13 cellular contexts compared by ENCODE assay signal in the genomic region with DNA sequence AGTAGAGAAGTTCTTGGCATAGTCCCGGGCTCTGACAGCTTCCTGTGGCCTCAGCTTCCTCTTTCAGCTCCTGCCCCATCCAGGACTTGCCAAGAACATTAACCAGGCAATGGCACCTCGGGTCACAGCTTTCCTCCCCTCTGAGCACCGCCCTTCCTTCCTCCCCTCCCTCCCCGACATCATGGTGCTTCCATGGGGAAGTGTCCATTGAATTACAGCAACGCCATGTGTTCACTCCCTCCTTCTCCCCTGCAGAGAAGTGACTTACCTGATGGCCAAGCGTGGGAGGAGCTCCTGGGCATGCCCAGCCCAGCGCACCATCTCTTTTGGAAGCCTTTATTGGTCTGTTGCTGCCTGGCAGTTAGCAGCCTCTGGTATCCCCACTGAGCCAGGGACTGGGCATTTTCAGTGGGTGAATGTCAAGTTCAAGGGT. TPM values are rescaled to one million over a fixed set of nuclear protein-coding genes. Genes with fewer than 3 reads are reported as not detected.
DNase-seq lines count a peak whose midpoint lies in the region; ATAC-seq, FAIRE-seq and TF ChIP-seq lines count a peak whose summit lies in the region.
"Had no signal": no experiment of that assay in that cellular context is flagged by ENCODE, and none has a peak within 500 bp of the region (broad histone marks: within the 10 kb centered on the region; RNA-seq: fewer than 3 reads in every experiment).

No MANE protein-coding gene starts in this region.

- TF ChIP-seq CTCF in A549 (IDR thresholded peaks at IDR 0.05), result no peak

- H2BK5ac ChIP-seq in mesenchymal stem cell (ENCODE audit: low read depth, low read length, poor library complexity, severe bottlenecking), result no peak overlapping the region

- POLR2A ChIA-PET in A549 (lab: Yijun Ruan, JAX), result no interaction called here

- H3K4me1 ChIP-seq in A549 (peaks cover 36% of the 10 kb centered on the region), mesenchymal stem cell (ENCODE audit: control insufficient read depth, insufficient read depth, low read depth, low read length) (peaks cover 18% of the 10 kb centered on the region)

- H3K27ac ChIP-seq in A549, result peak overlapping the region; percentile 23 to 59; a peak in 2 of 6 replicates
- no peak overlapping the region for H3K27ac ChIP-seq in mesenchymal stem cell (ENCODE audit: low read length, poor library complexity, severe bottlenecking)

- peaks cover 3 to 44% of the 10 kb centered on the region in 2 experiments for H3K27me3 ChIP-seq in mesenchymal stem cell (ENCODE audit: control insufficient read depth in 1 of 2, insufficient read depth in 1 of 2, low read length in 2 of 2)

- no peak for TF ChIP-seq EP300 in A549 (IDR thresholded peaks at IDR 0.05)

- H3K4me2 ChIP-seq in A549 (no peak overlapping the region; the same call in 2 of the 3 replicates), mesenchymal stem cell (ENCODE audit: low read length, poor library complexity, severe bottlenecking) (no peak overlapping the region)

- CTCF ChIA-PET in A549 (lab: Yijun Ruan, JAX), result interaction anchor here (1.4 to 2.1 kb wide), 2 partner anchors 15 to 109 kb away, joined by 4 to 5 read pairs; no protein-coding TSS in a partner anchor

- H3K14ac ChIP-seq in mesenchymal stem cell (ENCODE audit: low read length in 2 of 2), result peak overlapping the region in 1 of 2 experiments; percentile 3

- H3K79me1 ChIP-seq in mesenchymal stem cell (replicated peaks; ENCODE audit: low read length, poor library complexity, severe bottlenecking), result no peaks in the 10 kb centered on the region

- H2BK12ac ChIP-seq in mesenchymal stem cell (ENCODE audit: low read length in 2 of 2), result no peak overlapping the region

- no peak for TF ChIP-seq POLR2A in A549 (IDR thresholded peaks at IDR 0.05; ENCODE audit: low read length)

- 76% methylated on average over 7 of the region's 7 CpGs for WGBS in A549 (ENCODE audit: missing lambda C conversion rate)
- 46% methylated on average over 7 of the region's 7 CpGs for WGBS in mesenchymal stem cell

- H3K23ac ChIP-seq in mesenchymal stem cell (ENCODE audit: low read length in 2 of 2), result no peak overlapping the region

- H2AFZ ChIP-seq in mesenchymal stem cell (ENCODE audit: low read depth, low read length), result no peak overlapping the region

- peak overlapping the region; percentile 2 for H2AK5ac ChIP-seq in mesenchymal stem cell (ENCODE audit: low read length, severe bottlenecking)

- DNase-seq in A549 (ENCODE audit: low read depth in 1 of 2, low spot score in 1 of 2) (no peak), MV-4-11 (lab: John Stamatoyannopoulos, UW) (peak; percentile 92), dermis microvascular lymphatic vessel endothelial cell (ENCODE audit: low read depth in 2 of 2) (peak; percentile 19 to 64), mesenchymal stem cell (no peak), islet precursor cell (no peak), HT-29 (ENCODE audit: low spot score) (no peak)
- DNase-seq: activated naive CD4-positive, alpha-beta T cell treated with anti-CD3 and anti-CD28 coated beads, Interleukin-2, amount 10 ng/mL, durations not matched to agents 7 days and 5 days; mammary epithelial cell; NCI-H2029 treated with DMSO at 0.1 percent for 48 hours; PC-3 had no signal

- H3K4ac ChIP-seq in mesenchymal stem cell (ENCODE audit: low read depth in 1 of 2, low read length in 2 of 2), result no peak overlapping the region

- H3K18ac ChIP-seq in mesenchymal stem cell (ENCODE audit: low read depth in 1 of 2, low read length in 2 of 2), result no peak overlapping the region

- H3K9me3 ChIP-seq in A549 (no peaks in the 10 kb centered on the region), mesenchymal stem cell (ENCODE audit: control insufficient read depth, low read length) (no peaks in the 10 kb centered on the region)

- TF ChIP-seq RAD21 in A549 (conservative IDR thresholded peaks at IDR 0.05 in 1 of 2, IDR thresholded peaks at IDR 0.05 in 1 of 2), result no peak

- no peak overlapping the region for H2BK15ac ChIP-seq in mesenchymal stem cell (ENCODE audit: low read depth, poor library complexity, severe bottlenecking)

- FAIRE-seq in A549 (lab: Jason Lieb, UNC), result no peak
- FAIRE-seq: colon had no signal

- H3K4me3 ChIP-seq in A549 (no peak overlapping the region), mesenchymal stem cell (ENCODE audit: insufficient read depth in 1 of 2, low read depth in 1 of 2, low read length in 2 of 2) (no peak overlapping the region)

- no peak overlapping the region for H4K91ac ChIP-seq in mesenchymal stem cell (ENCODE audit: low read length)

- no peak overlapping the region for H3K9ac ChIP-seq in mesenchymal stem cell (ENCODE audit: low read length)

- H4K8ac ChIP-seq in mesenchymal stem cell (ENCODE audit: low read length), result no peak overlapping the region

- H3K36me3 ChIP-seq in mesenchymal stem cell (ENCODE audit: control insufficient read depth in 1 of 2, insufficient read depth in 2 of 2, low read depth in 1 of 2, low read length in 2 of 2), result peaks cover 0 to 3% of the 10 kb centered on the region in 2 experiments

- no peak overlapping the region for H2BK120ac ChIP-seq in mesenchymal stem cell (ENCODE audit: low read depth, low read length)

- peak in 1 of 2 experiments; percentile 32; a peak in 3 of 6 replicates for ATAC-seq in A549
- no peak for ATAC-seq in GM21723 (IDR thresholded peaks at IDR 0.05; ENCODE audit: unreplicated experiment)
- no peak for ATAC-seq in GM19328 (IDR thresholded peaks at IDR 0.05; ENCODE audit: unreplicated experiment)

TF ChIP-seq in A549, 52 proteins besides CTCF, POLR2A, EP300 and RAD21:
- TF ChIP-seq TFCP2L1 (CRISPR knock-in tag; IDR thresholded peaks at IDR 0.05) (no peak), CEBPB (IDR thresholded peaks at IDR 0.05) (no peak)
TF ChIP-seq in A549: peak in this region for 0.

RNA-seq across cellular contexts. Expression of gene DAGLA, which starts 25.8 kb away (rescaled TPM):
- 0.93 and 1.2 TPM in 2 replicates for polyA plus RNA-seq in A549 (2011; rRNA removed)
- polyA plus RNA-seq in A549 (2012; cell fraction: cytosol; rRNA removed), result 2.3 and 3.7 TPM in 2 replicates
- 6.3 and 8.7 TPM in 2 replicates for polyA plus RNA-seq in A549 (2012; cell fraction: nucleus; rRNA removed)
- polyA plus RNA-seq in A549 (2017; fragmentation: RNase III; extraction: RNeasy Plus Mini Kit Qiagen cat#74134 plus additional on column Dnase treatment), result 2.2 to 2.5 TPM (median 2.5 TPM) in 3 replicates
- 2.0 and 2.3 TPM in 2 replicates for polyA minus RNA-seq in A549 (2011; rRNA and poly(A)+ RNA removed)
- total RNA-seq in dermis microvascular lymphatic vessel endothelial cell, result 1.7 and 3.2 TPM in 2 replicates
- polyA plus RNA-seq in mesenchymal stem cell (2013, experiment 1 of 2), result 2.0 TPM
- polyA plus RNA-seq in mesenchymal stem cell (2013, experiment 2 of 2), result 2.1 TPM
- total RNA-seq in HT-29 (2014; rRNA removed; shearing (Covaris generic)), result 9.2 and 9.7 TPM in 2 replicates

Comparison
In these comparisons a context has a peak if more than half of its experiments do, and no peak if none do; other contexts are left out.
1. DNase-seq: peak in MV-4-11 (single experiment) and dermis microvascular lymphatic vessel endothelial cell (2 of 2); none in A549 (0 of 2), mesenchymal stem cell (single experiment), islet precursor cell (single experiment) and HT-29 (single experiment).